ENCODE assay signal across 8 cellular contexts in genomic region chr12:66174391-66175325, GRCh38. TPM values are rescaled to one million over a fixed set of nuclear protein-coding genes. Genes with fewer than 3 reads are reported as not detected.
DNase-seq lines count a peak whose midpoint lies in the region; ATAC-seq, FAIRE-seq and TF ChIP-seq lines count a peak whose summit lies in the region.
"Not testable (repeated sequence)": the region's sequence is repeated elsewhere in the genome, so short reads cannot be mapped to it uniquely, and the experiment has no call there.
"Had no signal": no experiment of that assay in that cellular context is flagged by ENCODE, and none has a peak within 500 bp of the region (broad histone marks: within the 10 kb centered on the region; RNA-seq: fewer than 3 reads in every experiment).

No MANE protein-coding gene starts in this region.

- H2BK15ac ChIP-seq in mesendoderm (replicated peaks; ENCODE audit: low read depth): not testable (repeated sequence)

- H4K20me1 ChIP-seq in GM23338 (replicated peaks; ENCODE audit: insufficient read depth); OCI-LY7 (ENCODE audit: insufficient read depth, low read length); K562 (replicated peaks; ENCODE audit: control insufficient read depth, insufficient read depth, low read length); endothelial cell of umbilical vein (replicated peaks; ENCODE audit: control insufficient read depth, extremely low read depth, insufficient read depth, low read length): not testable (repeated sequence)

- TF ChIP-seq POLR2A in K562 (conservative IDR thresholded peaks at IDR 0.05); endothelial cell of umbilical vein (IDR thresholded peaks at IDR 0.05; ENCODE audit: low read depth, low read length): not testable (repeated sequence)

- not testable (repeated sequence) for H3F3A ChIP-seq in GM23338 (replicated peaks; ENCODE audit: low read depth)

- H3K27ac ChIP-seq in GM23338 (ENCODE audit: low read depth); OCI-LY7 (ENCODE audit: low read depth, low read length, poor library complexity, severe bottlenecking); K562 (ENCODE audit: extremely low read depth, low read depth, low read length); endothelial cell of umbilical vein (ENCODE audit: insufficient read depth, low read depth, low read length); right cardiac atrium (ENCODE audit: low read length); mesendoderm (ENCODE audit: low read depth, low read length): not testable (repeated sequence)

- H3K9me3 ChIP-seq in OCI-LY7 (ENCODE audit: low read length); K562 (replicated peaks; ENCODE audit: control insufficient read depth, insufficient read depth, low read depth, low read length); endothelial cell of umbilical vein (replicated peaks; ENCODE audit: control insufficient read depth, insufficient read depth, low read length); right cardiac atrium (ENCODE audit: control insufficient read depth, low read length): not testable (repeated sequence)

- H3K9me2 ChIP-seq in GM23338 (ENCODE audit: insufficient read depth); OCI-LY7 (ENCODE audit: insufficient read depth, low read length): not testable (repeated sequence)

- POLR2A ChIA-PET in OCI-LY7 (lab: Charles Lee): interaction anchor here (0.6 kb wide), 1 partner anchor 43 kb away, joined by 3 read pairs; no protein-coding TSS in a partner anchor
- POLR2A ChIA-PET in K562 (lab: Yijun Ruan, JAX); endothelial cell of umbilical vein (lab: Charles Lee): not testable (repeated sequence)

- not testable (repeated sequence) for TF ChIP-seq CTCF in GM23338 (conservative IDR thresholded peaks at IDR 0.05; ENCODE audit: low read depth in 2 of 2); OCI-LY7 (conservative IDR thresholded peaks at IDR 0.05; ENCODE audit: low read length); K562 (IDR thresholded peaks at IDR 0.05 in 2 of 3, conservative IDR thresholded peaks at IDR 0.05 in 1 of 3; ENCODE audit: insufficient read depth in 2 of 3, low read depth in 1 of 3, low read length in 3 of 3); endothelial cell of umbilical vein (IDR thresholded peaks at IDR 0.05; ENCODE audit: extremely low read depth in 1 of 2, insufficient read depth in 1 of 2, low read depth in 1 of 2, low read length in 2 of 2)

- H2BK5ac ChIP-seq in mesendoderm (ENCODE audit: low read length): not testable (repeated sequence)

- not testable (repeated sequence) for H3K79me1 ChIP-seq in mesendoderm (ENCODE audit: low read length)

- H3K4me3 ChIP-seq in GM23338; OCI-LY7 (ENCODE audit: low read depth, low read length, poor library complexity, severe bottlenecking); K562; endothelial cell of umbilical vein (replicated peaks in 1 of 3; ENCODE audit: insufficient read depth in 1 of 3, low read depth in 1 of 3, low read length in 3 of 3); right cardiac atrium (ENCODE audit: low read length); mesendoderm (ENCODE audit: low read length): not testable (repeated sequence)

- H3K56ac ChIP-seq in mesendoderm (ENCODE audit: low read length): not testable (repeated sequence)

- BruUV-seq in OCI-LY7 (replicated peaks; lab: Mats Ljungman, UMichigan); K562 (replicated peaks; lab: Mats Ljungman, UMichigan); endothelial cell of umbilical vein (replicated peaks; lab: Mats Ljungman, UMichigan): not testable (repeated sequence)

- DNase-seq in GM23338 (ENCODE audit: low spot score) (peak; percentile 19), OCI-LY7 (ENCODE audit: low spot score) (peak; percentile 17), right cardiac atrium (peak in 2 of 3 donors; percentile 53 to 59), mesendoderm (peak; percentile 52)
- not testable (repeated sequence) for DNase-seq in K562 (ENCODE audit: extremely low read depth in 1 of 4, low spot score in 3 of 4); endothelial cell of umbilical vein (ENCODE audit: low read depth, low spot score)

- H3K27me3 Mint-ChIP-seq in GM23338 (ENCODE audit: insufficient read depth, low read depth, poor library complexity): not testable (repeated sequence)

- not testable (repeated sequence) for H3K9ac ChIP-seq in K562 (ENCODE audit: insufficient read depth in 1 of 2, low read depth in 2 of 2, low read length in 2 of 2); endothelial cell of umbilical vein (replicated peaks; ENCODE audit: extremely low read depth, insufficient read depth, low read length); mesendoderm (ENCODE audit: low read length)

- H3K23ac ChIP-seq in mesendoderm (ENCODE audit: low read length): not testable (repeated sequence)

- not testable (repeated sequence) for H3K27me3 ChIP-seq in GM23338 (ENCODE audit: insufficient read depth); K562 (ENCODE audit: control insufficient read depth in 2 of 2, insufficient read depth in 2 of 2, low read length in 2 of 2); endothelial cell of umbilical vein (ENCODE audit: control insufficient read depth in 2 of 2, insufficient read depth in 2 of 2, low read length in 2 of 2); right cardiac atrium (ENCODE audit: control insufficient read depth, insufficient read depth); mesendoderm (ENCODE audit: insufficient read depth, low read length, poor library complexity)

- H2AFZ ChIP-seq in GM23338; OCI-LY7 (ENCODE audit: low read length); K562 (ENCODE audit: low read depth, low read length); endothelial cell of umbilical vein (ENCODE audit: low read depth, low read length): not testable (repeated sequence)

- H2AK5ac ChIP-seq in mesendoderm (ENCODE audit: low read length): not testable (repeated sequence)

- in situ Hi-C loops in K562 (cut with MboI): not testable (repeated sequence)

- H3K79me2 ChIP-seq in GM23338 (replicated peaks; ENCODE audit: insufficient read depth); OCI-LY7 (ENCODE audit: insufficient read depth, low read depth, low read length); K562 (ENCODE audit: control insufficient read depth, insufficient read depth, low read length); endothelial cell of umbilical vein (ENCODE audit: control insufficient read depth, insufficient read depth, low read length); mesendoderm (ENCODE audit: control insufficient read depth, insufficient read depth, low read length): not testable (repeated sequence)

- dilution Hi-C loops in endothelial cell of umbilical vein (cut with MboI; ENCODE audit: extremely low pct_ligation_motif_present, low sequenced_read_pairs): not testable (repeated sequence)

- not testable (repeated sequence) for H3K4me1 Mint-ChIP-seq in GM23338

- TF ChIP-seq EP300 in K562 (IDR thresholded peaks at IDR 0.05; ENCODE audit: low read length): not testable (repeated sequence)

- not testable (repeated sequence) for H3K27ac Mint-ChIP-seq in GM23338

- CTCF ChIA-PET in OCI-LY7 (lab: Charles Lee; ENCODE audit: unreplicated experiment); K562 (lab: Yijun Ruan, JAX; ENCODE audit: low intra/inter-chr PET ratio); endothelial cell of umbilical vein (lab: Charles Lee): not testable (repeated sequence)

- not testable (repeated sequence) for H3K4ac ChIP-seq in mesendoderm (ENCODE audit: low read depth, low read length)

- TF ChIP-seq RAD21 in K562 (CRISPR knock-in tag; conservative IDR thresholded peaks at IDR 0.05 in 1 of 2, IDR thresholded peaks at IDR 0.05 in 1 of 2): not testable (repeated sequence)

- H4K8ac ChIP-seq in mesendoderm (ENCODE audit: low read depth, low read length): not testable (repeated sequence)

- ATAC-seq in GM23338, K562, right cardiac atrium: not testable (repeated sequence)

- not testable (repeated sequence) for H3K4me1 ChIP-seq in GM23338 (ENCODE audit: insufficient read depth); OCI-LY7 (ENCODE audit: insufficient read depth, low read length, poor library complexity, severe bottlenecking); K562 (replicated peaks in 1 of 2; ENCODE audit: control insufficient read depth in 2 of 2, insufficient read depth in 2 of 2, low read length in 2 of 2); right cardiac atrium (ENCODE audit: control insufficient read depth, insufficient read depth, low read length); mesendoderm (ENCODE audit: control insufficient read depth, low read depth, low read length)
- peaks cover 12% of the 10 kb centered on the region for H3K4me1 ChIP-seq in endothelial cell of umbilical vein (ENCODE audit: control insufficient read depth, extremely low read depth, insufficient read depth, low read length)

- not testable (repeated sequence) for H3K9me1 ChIP-seq in K562 (ENCODE audit: control insufficient read depth, insufficient read depth, low read length); endothelial cell of umbilical vein (replicated peaks; ENCODE audit: control insufficient read depth, extremely low read depth, insufficient read depth, low read length)

- H4K5ac ChIP-seq in mesendoderm (ENCODE audit: low read length): not testable (repeated sequence)

- intact Hi-C loops in OCI-LY7 (cut with micrococcal nuclease; ENCODE audit: unreplicated experiment); K562 (cut with micrococcal nuclease); endothelial cell of umbilical vein (cut with micrococcal nuclease); right cardiac atrium (cut with DNase I): not testable (repeated sequence)

- 73% methylated on average over 19 of the region's 54 CpGs for WGBS in K562 (ENCODE audit: insufficient coverage, low coverage, missing lambda C conversion rate)
- WGBS in right cardiac atrium: 96% methylated on average over 54 of the region's 54 CpGs
- WGBS in mesendoderm (ENCODE audit: extremely low coverage, insufficient coverage, low lambda C conversion rate): no CpG with 5 or more reads among the region's 54 CpGs

- not testable (repeated sequence) for H3K4me3 Mint-ChIP-seq in GM23338

- not testable (repeated sequence) for H3K18ac ChIP-seq in mesendoderm (ENCODE audit: low read length)

- H3K36me3 Mint-ChIP-seq in GM23338 (ENCODE audit: low read depth): not testable (repeated sequence)

- H3K36me3 ChIP-seq in GM23338 (ENCODE audit: insufficient read depth); OCI-LY7 (ENCODE audit: insufficient read depth, low read length); K562 (ENCODE audit: control insufficient read depth, insufficient read depth, low read length); endothelial cell of umbilical vein (ENCODE audit: control insufficient read depth in 2 of 2, extremely low read depth in 1 of 2, insufficient read depth in 2 of 2, low read length in 2 of 2); mesendoderm (ENCODE audit: control insufficient read depth, insufficient read depth, low read length): not testable (repeated sequence)

- H3K9me3 Mint-ChIP-seq in GM23338: peaks cover 19% of the 10 kb centered on the region; the same call in 2 of the 3 replicates

- not testable (repeated sequence) for FAIRE-seq in K562 (lab: Jason Lieb, UNC)
- FAIRE-seq in endothelial cell of umbilical vein (lab: Jason Lieb, UNC): peak; percentile 28

- H3K4me2 ChIP-seq in GM23338; OCI-LY7 (ENCODE audit: low read length); K562 (ENCODE audit: insufficient read depth, low read length); endothelial cell of umbilical vein (ENCODE audit: insufficient read depth, low read length); mesendoderm (ENCODE audit: low read length): not testable (repeated sequence)

- not testable (repeated sequence) for H2BK120ac ChIP-seq in mesendoderm (ENCODE audit: low read depth, low read length)

RNA-seq across cellular contexts. Expression of gene TMBIM4, which starts 4.9 kb away (rescaled TPM):
- 56.7 and 63.6 TPM in 2 replicates for total RNA-seq in GM23338 (2014; rRNA removed; shearing (Covaris generic))
- polyA plus RNA-seq in GM23338 (2016; fragmentation: Nextera tagmentation; extraction: Ambion mirVana): 55.9 and 59.6 TPM in 2 replicates
- 16.0 and 19.2 TPM in 2 replicates for total RNA-seq in OCI-LY7 (2014; rRNA removed; shearing (Covaris generic))
- total RNA-seq in OCI-LY7 (2022): 57.0 and 62.7 TPM in 2 replicates
- total RNA-seq in K562 (2011; cell fraction: chromatin; rRNA removed; ENCODE audit: low replicate concordance): 23.3 and 47.4 TPM in 2 replicates
- 18.2 and 23.0 TPM in 2 replicates for total RNA-seq in K562 (2011; cell fraction: nucleolus; rRNA removed)
- total RNA-seq in K562 (2011; cell fraction: nucleoplasm; rRNA removed): 38.8 and 43.1 TPM in 2 replicates
- 18.6 and 19.5 TPM in 2 replicates for total RNA-seq in K562 (2014; rRNA removed)
- 49.8 and 57.5 TPM in 2 replicates for total RNA-seq in K562 (2014; rRNA removed; fragmentation: Illumina TruSeq; extraction: Trizol)
- total RNA-seq in K562 (2015; rRNA removed; fragmentation: Illumina TruSeq; extraction: Trizol): 46.1 and 50.0 TPM in 2 replicates
- total RNA-seq in K562 (2021): 41.2 and 46.5 TPM in 2 replicates
- polyA plus RNA-seq in K562 (2011; rRNA removed): 53.9 and 67.4 TPM in 2 replicates
- 94.3 and 145 TPM in 2 replicates for polyA plus RNA-seq in K562 (2011; cell fraction: cytosol; rRNA removed)
- 17.7 and 30.5 TPM in 2 replicates for polyA plus RNA-seq in K562 (2011; cell fraction: nucleus; rRNA removed)
- polyA plus RNA-seq in K562 (2012): 55.8 and 57.5 TPM in 2 replicates
- polyA plus RNA-seq in K562 (2014; fragmentation: Illumina TruSeq; extraction: Trizol): 49.7 and 70.1 TPM in 2 replicates
- polyA plus RNA-seq in K562 (2014; fragmentation: Nextera tagmentation; extraction: Ambion mirVana): 100 to 1,000 TPM; 231 to 272 TPM
- 61.8 and 104 TPM in 2 replicates for polyA plus RNA-seq in K562 (2014; rRNA removed)
- polyA minus RNA-seq in K562 (2011; rRNA and poly(A)+ RNA removed): 27.7 and 28.5 TPM in 2 replicates
- polyA minus RNA-seq in K562 (2011; cell fraction: cytosol; rRNA and poly(A)+ RNA removed): 5.2 and 24.5 TPM in 2 replicates
- 4.6 and 15.3 TPM in 2 replicates for polyA minus RNA-seq in K562 (2011; cell fraction: nucleus; rRNA and poly(A)+ RNA removed)
- 74.1 and 78.1 TPM in 2 replicates for total RNA-seq in endothelial cell of umbilical vein
- polyA plus RNA-seq in endothelial cell of umbilical vein: 363 and 370 TPM in 2 replicates
- 148 and 198 TPM in 2 replicates for polyA plus RNA-seq in endothelial cell of umbilical vein (2011; cell fraction: cytosol; rRNA removed)
- 62.3 and 69.5 TPM in 2 replicates for polyA plus RNA-seq in endothelial cell of umbilical vein (2011; cell fraction: nucleus; rRNA removed)
- 72.7 and 85.8 TPM in 2 replicates for polyA plus RNA-seq in endothelial cell of umbilical vein (2012)
- polyA minus RNA-seq in endothelial cell of umbilical vein: 75.8 and 76.8 TPM in 2 replicates
- polyA minus RNA-seq in endothelial cell of umbilical vein (2011; cell fraction: cytosol; rRNA and poly(A)+ RNA removed): 24.6 TPM
- polyA minus RNA-seq in endothelial cell of umbilical vein (2011; cell fraction: nucleus; rRNA and poly(A)+ RNA removed): 28.7 and 32.6 TPM in 2 replicates
- total RNA-seq in right cardiac atrium: 100 to 1,000 TPM in 1 of 4 donors, 10 to 100 TPM in 3; 86.4 to 107 (median 89.6) TPM
- 178 TPM for polyA plus RNA-seq in right cardiac atrium
- polyA plus RNA-seq in mesendoderm (2013, experiment 1 of 2): 39.7 TPM
- polyA plus RNA-seq in mesendoderm (2013, experiment 2 of 2): 39.8 TPM

RNA-seq across cellular contexts. Expression of gene IRAK3, which starts 14.4 kb away (rescaled TPM):
- total RNA-seq in GM23338 (2014; rRNA removed; shearing (Covaris generic)): 1.6 and 1.8 TPM in 2 replicates
- polyA plus RNA-seq in GM23338 (2016; fragmentation: Nextera tagmentation; extraction: Ambion mirVana): 0.47 and 0.53 TPM in 2 replicates
- total RNA-seq in OCI-LY7 (2014; rRNA removed; shearing (Covaris generic)): 0.95 TPM in 1 of 2 replicates, not detected in the other
- 0.04 and 0.08 TPM in 2 replicates for total RNA-seq in OCI-LY7 (2022)
- 0.07 TPM in 1 of 2 replicates, not detected in the other for total RNA-seq in K562 (2011; cell fraction: chromatin; rRNA removed; ENCODE audit: low replicate concordance)
- not detected in 2 replicates for total RNA-seq in K562 (2011; cell fraction: nucleolus; rRNA removed)
- not detected in 2 replicates for total RNA-seq in K562 (2011; cell fraction: nucleoplasm; rRNA removed)
- total RNA-seq in K562 (2014; rRNA removed): 0.09 TPM in 1 of 2 replicates, not detected in the other
- not detected in 2 replicates for total RNA-seq in K562 (2014; rRNA removed; fragmentation: Illumina TruSeq; extraction: Trizol)
- not detected in 2 replicates for total RNA-seq in K562 (2015; rRNA removed; fragmentation: Illumina TruSeq; extraction: Trizol)
- total RNA-seq in K562 (2021): 0.07 TPM in 1 of 2 replicates, not detected in the other
- 0.06 TPM in 1 of 2 replicates, not detected in the other for polyA plus RNA-seq in K562 (2011; rRNA removed)
- not detected in 2 replicates for polyA plus RNA-seq in K562 (2011; cell fraction: cytosol; rRNA removed)
- not detected in 2 replicates for polyA plus RNA-seq in K562 (2011; cell fraction: nucleus; rRNA removed)
- 0.01 TPM in 1 of 2 replicates, not detected in the other for polyA plus RNA-seq in K562 (2012)
- not detected in 2 replicates for polyA plus RNA-seq in K562 (2014; fragmentation: Illumina TruSeq; extraction: Trizol)
- polyA plus RNA-seq in K562 (2014; fragmentation: Nextera tagmentation; extraction: Ambion mirVana): not detected
- polyA plus RNA-seq in K562 (2014; rRNA removed): not detected in 2 replicates
- not detected in 2 replicates for polyA minus RNA-seq in K562 (2011; rRNA and poly(A)+ RNA removed)
- polyA minus RNA-seq in K562 (2011; cell fraction: cytosol; rRNA and poly(A)+ RNA removed): not detected in 2 replicates
- not detected in 2 replicates for polyA minus RNA-seq in K562 (2011; cell fraction: nucleus; rRNA and poly(A)+ RNA removed)
- 7.4 and 8.5 TPM in 2 replicates for total RNA-seq in endothelial cell of umbilical vein
- 2.0 and 2.3 TPM in 2 replicates for polyA plus RNA-seq in endothelial cell of umbilical vein
- 3.0 and 3.2 TPM in 2 replicates for polyA plus RNA-seq in endothelial cell of umbilical vein (2011; cell fraction: cytosol; rRNA removed)
- polyA plus RNA-seq in endothelial cell of umbilical vein (2011; cell fraction: nucleus; rRNA removed): 6.9 and 7.4 TPM in 2 replicates
- 1.2 and 2.1 TPM in 2 replicates for polyA plus RNA-seq in endothelial cell of umbilical vein (2012)
- 6.3 and 11.1 TPM in 2 replicates for polyA minus RNA-seq in endothelial cell of umbilical vein
- not detected for polyA minus RNA-seq in endothelial cell of umbilical vein (2011; cell fraction: cytosol; rRNA and poly(A)+ RNA removed)
- polyA minus RNA-seq in endothelial cell of umbilical vein (2011; cell fraction: nucleus; rRNA and poly(A)+ RNA removed): 6.0 and 7.9 TPM in 2 replicates
- total RNA-seq in right cardiac atrium: 10 to 100 TPM in 1 of 4 donors, 1 to 10 TPM in 3; 6.7 to 17.0 (median 9.3) TPM
- polyA plus RNA-seq in right cardiac atrium: 4.1 TPM
- polyA plus RNA-seq in mesendoderm (2013, experiment 1 of 2): 1.7 TPM
- polyA plus RNA-seq in mesendoderm (2013, experiment 2 of 2): 1.9 TPM
- total RNA-seq: A172, Caco-2 had no signal

RNA-seq across cellular contexts. Expression of gene LLPH, which starts 44.1 kb away (rescaled TPM):
- total RNA-seq in GM23338 (2014; rRNA removed; shearing (Covaris generic)): 7.1 and 10.7 TPM in 2 replicates
- polyA plus RNA-seq in GM23338 (2016; fragmentation: Nextera tagmentation; extraction: Ambion mirVana) (49.7 and 56.6 TPM in 2 replicates), K562 (2011; rRNA removed) (14.1 and 23.9 TPM in 2 replicates), K562 (2014; fragmentation: Illumina TruSeq; extraction: Trizol) (62.1 and 72.0 TPM in 2 replicates), K562 (2014; fragmentation: Nextera tagmentation; extraction: Ambion mirVana) (10 to 100 TPM; 67.4 to 87.3 TPM), K562 (2014; rRNA removed) (41.0 and 48.7 TPM in 2 replicates), endothelial cell of umbilical vein (3.4 and 4.0 TPM in 2 replicates), right cardiac atrium (16.6 TPM)
- 5.7 and 17.0 TPM in 2 replicates for total RNA-seq in OCI-LY7 (2014; rRNA removed; shearing (Covaris generic))
- total RNA-seq in OCI-LY7 (2022) (34.5 and 39.6 TPM in 2 replicates), K562 (2014; rRNA removed) (19.1 and 22.6 TPM in 2 replicates), K562 (2014; rRNA removed; fragmentation: Illumina TruSeq; extraction: Trizol) (59.6 and 74.3 TPM in 2 replicates), K562 (2015; rRNA removed; fragmentation: Illumina TruSeq; extraction: Trizol) (58.5 and 65.5 TPM in 2 replicates), K562 (2021) (26.3 and 27.8 TPM in 2 replicates), endothelial cell of umbilical vein (34.0 and 35.6 TPM in 2 replicates), right cardiac atrium (10 to 100 TPM; 16.4 to 20.5 (median 17.6) TPM)
- total RNA-seq in K562 (2011; cell fraction: chromatin; rRNA removed; ENCODE audit: low replicate concordance): 3.1 and 10.4 TPM in 2 replicates
- total RNA-seq in K562 (2011; cell fraction: nucleolus; rRNA removed): 1.6 and 2.5 TPM in 2 replicates
- 2.7 and 5.6 TPM in 2 replicates for total RNA-seq in K562 (2011; cell fraction: nucleoplasm; rRNA removed)
- polyA plus RNA-seq in K562 (2011; cell fraction: cytosol; rRNA removed): 2.1 and 4.8 TPM in 2 replicates
- 1.9 and 2.5 TPM in 2 replicates for polyA plus RNA-seq in K562 (2011; cell fraction: nucleus; rRNA removed)
- polyA plus RNA-seq in K562 (2012): 27.5 and 58.5 TPM in 2 replicates
- 8.3 and 11.9 TPM in 2 replicates for polyA minus RNA-seq in K562 (2011; rRNA and poly(A)+ RNA removed)
- polyA minus RNA-seq in K562 (2011; cell fraction: cytosol; rRNA and poly(A)+ RNA removed): 0.64 and 4.3 TPM in 2 replicates
- 2.2 and 4.0 TPM in 2 replicates for polyA minus RNA-seq in K562 (2011; cell fraction: nucleus; rRNA and poly(A)+ RNA removed)
- polyA plus RNA-seq in endothelial cell of umbilical vein (2011; cell fraction: cytosol; rRNA removed): 8.2 and 10.1 TPM in 2 replicates
- 2.7 and 4.8 TPM in 2 replicates for polyA plus RNA-seq in endothelial cell of umbilical vein (2011; cell fraction: nucleus; rRNA removed)
- polyA plus RNA-seq in endothelial cell of umbilical vein (2012): 42.7 and 61.2 TPM in 2 replicates
- polyA minus RNA-seq in endothelial cell of umbilical vein: 1.8 and 2.3 TPM in 2 replicates
- polyA minus RNA-seq in endothelial cell of umbilical vein (2011; cell fraction: cytosol; rRNA and poly(A)+ RNA removed): 2.9 TPM
- 1.9 and 3.3 TPM in 2 replicates for polyA minus RNA-seq in endothelial cell of umbilical vein (2011; cell fraction: nucleus; rRNA and poly(A)+ RNA removed)
- 48.6 TPM for polyA plus RNA-seq in mesendoderm (2013, experiment 1 of 2)
- polyA plus RNA-seq in mesendoderm (2013, experiment 2 of 2): 49.0 TPM
